ENCODE assay signal across 8 cellular contexts in genomic region chr5:22212383-22212991, GRCh38.
A peak's percentile ranks its signal among the peaks of the same experiment; 100 is the strongest.
DNase-seq lines count a peak whose midpoint lies in the region; ATAC-seq, FAIRE-seq and TF ChIP-seq lines count a peak whose summit lies in the region.
"Not testable (repeated sequence)": the region's sequence is repeated elsewhere in the genome, so short reads cannot be mapped to it uniquely, and the experiment has no call there.

No MANE protein-coding gene starts in this region.

- H4K20me1 ChIP-seq in GM23338 (replicated peaks; ENCODE audit: insufficient read depth); neural cell (ENCODE audit: insufficient read depth); smooth muscle cell (ENCODE audit: low read depth): not testable (repeated sequence)

- in situ Hi-C loops in Panc1 (cut with HindIII; ENCODE audit: low pct_unique_long_range_greater_than_20kb, low sequenced_read_pairs) = not testable (repeated sequence)

- not testable (repeated sequence) for H3K79me2 ChIP-seq in GM23338 (replicated peaks; ENCODE audit: insufficient read depth); neural cell (replicated peaks; ENCODE audit: insufficient read depth, low read length); smooth muscle cell (ENCODE audit: low read depth)

- not testable (repeated sequence) for TF ChIP-seq CTCF in A549 (IDR thresholded peaks at IDR 0.05); GM23338 (conservative IDR thresholded peaks at IDR 0.05; ENCODE audit: low read depth in 2 of 2); Panc1 (IDR thresholded peaks at IDR 0.05); bronchial epithelial cell (IDR thresholded peaks at IDR 0.05; ENCODE audit: insufficient read depth, low read length, severe bottlenecking); glutamatergic neuron (IDR thresholded peaks at IDR 0.05; ENCODE audit: partially characterized antibody, unreplicated experiment); right lobe of liver (IDR thresholded peaks at IDR 0.05); neural cell (IDR thresholded peaks at IDR 0.05; ENCODE audit: poor library complexity, severe bottlenecking); smooth muscle cell (IDR thresholded peaks at IDR 0.05; ENCODE audit: borderline replicate concordance, insufficient read depth, poor library complexity, severe bottlenecking)

- TF ChIP-seq RAD21 in A549 (conservative IDR thresholded peaks at IDR 0.05 in 1 of 2, IDR thresholded peaks at IDR 0.05 in 1 of 2); neural cell (conservative IDR thresholded peaks at IDR 0.05): not testable (repeated sequence)

- TF ChIP-seq POLR2A in A549 (IDR thresholded peaks at IDR 0.05; ENCODE audit: low read length); right lobe of liver (IDR thresholded peaks at IDR 0.05): not testable (repeated sequence)

- intact Hi-C loops in Panc1 (cut with micrococcal nuclease; ENCODE audit: unreplicated experiment) = loop anchor here (5.0 kb wide), 1 partner anchor 395 kb away; no protein-coding TSS in a partner anchor
- intact Hi-C loops in right lobe of liver (cut with DNase I) = not testable (repeated sequence)

- BruUV-seq in Panc1 (replicated peaks; lab: Mats Ljungman, UMichigan) = not testable (repeated sequence)

- H3K27ac Mint-ChIP-seq in GM23338; glutamatergic neuron (ENCODE audit: unreplicated experiment): not testable (repeated sequence)

- not testable (repeated sequence) for H3K4me3 ChIP-seq in A549; GM23338; bronchial epithelial cell (ENCODE audit: low read depth, low read length); right lobe of liver
- peak overlapping the region in 1 of 2 experiments; percentile 27; a peak in 1 of 4 replicates for H3K4me3 ChIP-seq in Panc1 (ENCODE audit: low read depth in 2 of 2, low read length in 2 of 2)
- H3K4me3 ChIP-seq in neural cell (ENCODE audit: low read length) = peak overlapping the region; percentile 28
- peak overlapping the region; percentile 29 for H3K4me3 ChIP-seq in smooth muscle cell

- not testable (repeated sequence) for H3K27ac ChIP-seq in A549; GM23338 (ENCODE audit: low read depth); Panc1 (ENCODE audit: low read length); right lobe of liver; neural cell (ENCODE audit: low read length); smooth muscle cell (ENCODE audit: low read depth)

- not testable (repeated sequence) for H3K27me3 ChIP-seq in GM23338 (ENCODE audit: insufficient read depth); Panc1 (ENCODE audit: control insufficient read depth, insufficient read depth, low read length); bronchial epithelial cell (ENCODE audit: control insufficient read depth, insufficient read depth, low read length); right lobe of liver; neural cell (ENCODE audit: insufficient read depth, low read depth, low read length); smooth muscle cell (ENCODE audit: low read depth)

- not testable (repeated sequence) for H3K36me3 Mint-ChIP-seq in GM23338 (ENCODE audit: low read depth); glutamatergic neuron (ENCODE audit: unreplicated experiment)

- CTCF ChIA-PET in A549 (lab: Yijun Ruan, JAX); Panc1 (lab: Charles Lee): not testable (repeated sequence)

- peak overlapping the region; percentile 26; the same call in 1 of the 3 replicates for H3K4me2 ChIP-seq in A549
- H3K4me2 ChIP-seq in GM23338; neural cell (ENCODE audit: low read length); smooth muscle cell: not testable (repeated sequence)

- H3K9me2 ChIP-seq in GM23338 (ENCODE audit: insufficient read depth); neural cell (ENCODE audit: insufficient read depth, low read length): not testable (repeated sequence)

- H3F3A ChIP-seq in GM23338 (replicated peaks; ENCODE audit: low read depth); neural cell (ENCODE audit: insufficient read depth, low read length, poor library complexity, severe bottlenecking); smooth muscle cell (ENCODE audit: low read depth): not testable (repeated sequence)

- not testable (repeated sequence) for H3K9ac ChIP-seq in neural cell (ENCODE audit: low read length); smooth muscle cell (ENCODE audit: low read depth)

- POLR2A ChIA-PET in A549 (lab: Yijun Ruan, JAX); Panc1 (lab: Charles Lee): not testable (repeated sequence)

- not testable (repeated sequence) for H3K4me3 Mint-ChIP-seq in GM23338
- H3K4me3 Mint-ChIP-seq in glutamatergic neuron (ENCODE audit: unreplicated experiment) = peak overlapping the region; percentile 58

- WGBS in A549 (ENCODE audit: missing lambda C conversion rate) = 1% methylated on average over 18 of the region's 20 CpGs
- WGBS in right lobe of liver (ENCODE audit: insufficient coverage, low coverage, low lambda C conversion rate, missing lambda C conversion rate) = 6% methylated on average over 8 of the region's 20 CpGs
- 58% methylated on average over 15 of the region's 20 CpGs for WGBS in smooth muscle cell (ENCODE audit: low lambda C conversion rate)

- H3K9me3 Mint-ChIP-seq in GM23338; glutamatergic neuron (ENCODE audit: unreplicated experiment): not testable (repeated sequence)

- not testable (repeated sequence) for H2AFZ ChIP-seq in GM23338; neural cell (ENCODE audit: low read depth, low read length); smooth muscle cell (ENCODE audit: low read depth)

- not testable (repeated sequence) for H3K4me1 Mint-ChIP-seq in GM23338; glutamatergic neuron (ENCODE audit: low read depth, unreplicated experiment)

- not testable (repeated sequence) for TF ChIP-seq EP300 in A549 (IDR thresholded peaks at IDR 0.05); neural cell (conservative IDR thresholded peaks at IDR 0.05; ENCODE audit: poor library complexity, severe bottlenecking)

- not testable (repeated sequence) for FAIRE-seq in A549 (lab: Jason Lieb, UNC)
- FAIRE-seq in bronchial epithelial cell (lab: Jason Lieb, UNC) = peak; percentile 83

- not testable (repeated sequence) for H3K9me3 ChIP-seq in A549; Panc1 (ENCODE audit: control insufficient read depth, insufficient read depth, low read depth, low read length); right lobe of liver; neural cell (ENCODE audit: low read length); smooth muscle cell (replicated peaks; ENCODE audit: low read depth)

- not testable (repeated sequence) for H3K27me3 Mint-ChIP-seq in GM23338 (ENCODE audit: insufficient read depth, low read depth, poor library complexity); glutamatergic neuron (ENCODE audit: unreplicated experiment)

- H3K36me3 ChIP-seq in GM23338 (ENCODE audit: insufficient read depth); Panc1 (ENCODE audit: control insufficient read depth, insufficient read depth, low read length); bronchial epithelial cell (ENCODE audit: control insufficient read depth, insufficient read depth, low read length); right lobe of liver; neural cell (ENCODE audit: insufficient read depth, low read length); smooth muscle cell (ENCODE audit: low read depth): not testable (repeated sequence)

- ATAC-seq in A549 (peak; percentile 49 to 73; a peak in 3 of 6 replicates), GM23338 (peak; percentile 88), Panc1 (peak; percentile 88), right lobe of liver (peak; percentile 86 to 89 (median 88))

- H3K4me1 ChIP-seq in A549; GM23338 (ENCODE audit: insufficient read depth); Panc1 (ENCODE audit: control insufficient read depth, insufficient read depth, low read length); right lobe of liver; smooth muscle cell (ENCODE audit: low read depth): not testable (repeated sequence)

- not testable (repeated sequence) for DNase-seq in A549 (ENCODE audit: low read depth in 1 of 2, low spot score in 1 of 2); GM23338 (ENCODE audit: low spot score); Panc1 (ENCODE audit: low read depth, low spot score); bronchial epithelial cell (ENCODE audit: low read depth); smooth muscle cell (lab: John Stamatoyannopoulos, UW; ENCODE audit: unreplicated experiment)
- DNase-seq in glutamatergic neuron (peak; percentile 44), right lobe of liver (peak in 2 of 3 donors; percentile 25 to 44)
